Comparison of ENCODE assay signal across 10 cellular contexts in genomic region chr4:26719954-26720552, GRCh38.
DNase-seq lines count a peak whose midpoint lies in the region; ATAC-seq and TF ChIP-seq lines count a peak whose summit lies in the region.
"Had no signal": no experiment of that assay in that cellular context is flagged by ENCODE, and none has a peak within 500 bp of the region (broad histone marks: within the 10 kb centered on the region; RNA-seq: fewer than 3 reads in every experiment).

No MANE protein-coding gene starts in this region.

- H3K9me3 Mint-ChIP-seq in GM23338: no peaks in the 10 kb centered on the region
- H3K9me3 Mint-ChIP-seq in glutamatergic neuron (ENCODE audit: unreplicated experiment): peaks cover 5% of the 10 kb centered on the region
- H3K9me3 Mint-ChIP-seq: stimulated activated naive CD8-positive, alpha-beta T cell treated with anti-CD3 and anti-CD28 coated beads, Interleukin-15, Interleukin-2, amounts not matched to agents 100 ng/mL and 50 ng/mL, for 24 hours had no signal

- H3K79me2 ChIP-seq in GM23338 (replicated peaks; ENCODE audit: insufficient read depth): no peaks in the 10 kb centered on the region

- H3K4me2 ChIP-seq in GM23338: no peak overlapping the region

- CTCF ChIA-PET in AG04449 (lab: Yijun Ruan, JAX): interaction anchor here (0.7 to 8.4 kb wide), 27 partner anchors 9 to 390 kb away, joined by 3 to 147 read pairs (median 4); partner anchors contain the start of gene TBC1D19

- H3K27me3 Mint-ChIP-seq in GM23338 (ENCODE audit: insufficient read depth, low read depth, poor library complexity) (peaks cover 2% of the 10 kb centered on the region), glutamatergic neuron (ENCODE audit: unreplicated experiment) (no peaks in the 10 kb centered on the region)
- H3K27me3 Mint-ChIP-seq: stimulated activated naive CD8-positive, alpha-beta T cell treated with anti-CD3 and anti-CD28 coated beads, Interleukin-15, Interleukin-2, amounts not matched to agents 100 ng/mL and 50 ng/mL, for 24 hours had no signal

- H3K9me2 ChIP-seq in GM23338 (ENCODE audit: insufficient read depth): no peaks in the 10 kb centered on the region

- H3K4me1 ChIP-seq in GM23338 (ENCODE audit: insufficient read depth): no peaks in the 10 kb centered on the region
- H3K4me1 ChIP-seq: HAP-1 had no signal

- no peak for ATAC-seq in GM23338
- no peak for ATAC-seq in HG02623 (IDR thresholded peaks at IDR 0.05; ENCODE audit: unreplicated experiment)
- ATAC-seq in HG03565 (IDR thresholded peaks at IDR 0.05; ENCODE audit: unreplicated experiment): no peak

- no peak overlapping the region for H2AFZ ChIP-seq in GM23338

- H3F3A ChIP-seq in GM23338 (replicated peaks; ENCODE audit: low read depth): no peaks in the 10 kb centered on the region

- no peaks in the 10 kb centered on the region for H3K27me3 ChIP-seq in GM23338 (ENCODE audit: insufficient read depth)

- TF ChIP-seq CTCF in AG04449 (IDR thresholded peaks at IDR 0.05; ENCODE audit: insufficient read depth, low read length, missing control alignments) (peak; percentile 43), GM23338 (conservative IDR thresholded peaks at IDR 0.05; ENCODE audit: low read depth in 2 of 2) (peak in 1 of 2 experiments; percentile 78; a peak in 3 of 4 replicates), glutamatergic neuron (IDR thresholded peaks at IDR 0.05; ENCODE audit: partially characterized antibody, unreplicated experiment) (peak; percentile 45)

- H3K4me3 ChIP-seq in AG04449 (ENCODE audit: low read depth, low read length): no peak overlapping the region
- no peak overlapping the region for H3K4me3 ChIP-seq in GM23338
- H3K4me3 ChIP-seq: HAP-1 had no signal

- DNase-seq in AG04449 (ENCODE audit: low read depth, low spot score) (no peak), GM23338 (ENCODE audit: low spot score) (peak; percentile 49), SK-MEL-5 (ENCODE audit: low read depth, low spot score) (peak; percentile 40), glutamatergic neuron (no peak), cerebellar nuclear complex (lab: John Stamatoyannopoulos, UW) (no peak), UCSD-AML1 (lab: John Stamatoyannopoulos, UW; ENCODE audit: unreplicated experiment) (no peak)

- in situ Hi-C loops in SK-MEL-5 (cut with HindIII; ENCODE audit: low pct_unique_long_range_greater_than_20kb, low sequenced_read_pairs): no loop called here

- no peaks in the 10 kb centered on the region for H3K36me3 ChIP-seq in GM23338 (ENCODE audit: insufficient read depth)
- H3K36me3 ChIP-seq: HAP-1 had no signal

- H3K36me3 Mint-ChIP-seq in GM23338 (ENCODE audit: low read depth): no peaks in the 10 kb centered on the region
- peaks cover 4% of the 10 kb centered on the region for H3K36me3 Mint-ChIP-seq in glutamatergic neuron (ENCODE audit: unreplicated experiment)

- H3K27ac Mint-ChIP-seq in GM23338 (no peak overlapping the region), glutamatergic neuron (ENCODE audit: unreplicated experiment) (no peak overlapping the region)
- H3K27ac Mint-ChIP-seq: stimulated activated naive CD8-positive, alpha-beta T cell treated with anti-CD3 and anti-CD28 coated beads, Interleukin-15, Interleukin-2, amounts not matched to agents 100 ng/mL and 50 ng/mL, for 24 hours had no signal

- POLR2A ChIA-PET in AG04449 (lab: Yijun Ruan, JAX): no interaction called here

- no peaks in the 10 kb centered on the region for H3K4me1 Mint-ChIP-seq in GM23338
- no peaks in the 10 kb centered on the region for H3K4me1 Mint-ChIP-seq in glutamatergic neuron (ENCODE audit: low read depth, unreplicated experiment)

- H3K27ac ChIP-seq in GM23338 (ENCODE audit: low read depth): no peak overlapping the region

- H3K4me3 Mint-ChIP-seq in GM23338 (no peak overlapping the region), glutamatergic neuron (ENCODE audit: unreplicated experiment) (no peak overlapping the region)
- H3K4me3 Mint-ChIP-seq: stimulated activated naive CD8-positive, alpha-beta T cell treated with anti-CD3 and anti-CD28 coated beads, Interleukin-15, Interleukin-2, amounts not matched to agents 100 ng/mL and 50 ng/mL, for 24 hours had no signal

- H4K20me1 ChIP-seq in GM23338 (replicated peaks; ENCODE audit: insufficient read depth): no peaks in the 10 kb centered on the region

TF ChIP-seq in GM23338, 12 proteins besides CTCF, POLR2A, EP300 and RAD21:
- TF ChIP-seq STAT1 (IDR thresholded peaks at IDR 0.05; ENCODE audit: unreplicated experiment): no peak
- no peak for TF ChIP-seq POLR2AphosphoS5 (IDR thresholded peaks at IDR 0.05; ENCODE audit: low read depth)
- no peak for TF ChIP-seq ZNF331 (CRISPR knock-in tag; IDR thresholded peaks at IDR 0.05; ENCODE audit: low read depth)
- no peak for TF ChIP-seq CREB1 (CRISPR knock-in tag; IDR thresholded peaks at IDR 0.05; ENCODE audit: low read depth)
- TF ChIP-seq EZH2 (IDR thresholded peaks at IDR 0.05; ENCODE audit: low read depth, unreplicated experiment): no peak
- no peak for TF ChIP-seq ZNF114 (CRISPR knock-in tag; IDR thresholded peaks at IDR 0.05)
- TF ChIP-seq NANOG (IDR thresholded peaks at IDR 0.05; ENCODE audit: borderline replicate concordance): no peak
- TF ChIP-seq, protein P1, sequence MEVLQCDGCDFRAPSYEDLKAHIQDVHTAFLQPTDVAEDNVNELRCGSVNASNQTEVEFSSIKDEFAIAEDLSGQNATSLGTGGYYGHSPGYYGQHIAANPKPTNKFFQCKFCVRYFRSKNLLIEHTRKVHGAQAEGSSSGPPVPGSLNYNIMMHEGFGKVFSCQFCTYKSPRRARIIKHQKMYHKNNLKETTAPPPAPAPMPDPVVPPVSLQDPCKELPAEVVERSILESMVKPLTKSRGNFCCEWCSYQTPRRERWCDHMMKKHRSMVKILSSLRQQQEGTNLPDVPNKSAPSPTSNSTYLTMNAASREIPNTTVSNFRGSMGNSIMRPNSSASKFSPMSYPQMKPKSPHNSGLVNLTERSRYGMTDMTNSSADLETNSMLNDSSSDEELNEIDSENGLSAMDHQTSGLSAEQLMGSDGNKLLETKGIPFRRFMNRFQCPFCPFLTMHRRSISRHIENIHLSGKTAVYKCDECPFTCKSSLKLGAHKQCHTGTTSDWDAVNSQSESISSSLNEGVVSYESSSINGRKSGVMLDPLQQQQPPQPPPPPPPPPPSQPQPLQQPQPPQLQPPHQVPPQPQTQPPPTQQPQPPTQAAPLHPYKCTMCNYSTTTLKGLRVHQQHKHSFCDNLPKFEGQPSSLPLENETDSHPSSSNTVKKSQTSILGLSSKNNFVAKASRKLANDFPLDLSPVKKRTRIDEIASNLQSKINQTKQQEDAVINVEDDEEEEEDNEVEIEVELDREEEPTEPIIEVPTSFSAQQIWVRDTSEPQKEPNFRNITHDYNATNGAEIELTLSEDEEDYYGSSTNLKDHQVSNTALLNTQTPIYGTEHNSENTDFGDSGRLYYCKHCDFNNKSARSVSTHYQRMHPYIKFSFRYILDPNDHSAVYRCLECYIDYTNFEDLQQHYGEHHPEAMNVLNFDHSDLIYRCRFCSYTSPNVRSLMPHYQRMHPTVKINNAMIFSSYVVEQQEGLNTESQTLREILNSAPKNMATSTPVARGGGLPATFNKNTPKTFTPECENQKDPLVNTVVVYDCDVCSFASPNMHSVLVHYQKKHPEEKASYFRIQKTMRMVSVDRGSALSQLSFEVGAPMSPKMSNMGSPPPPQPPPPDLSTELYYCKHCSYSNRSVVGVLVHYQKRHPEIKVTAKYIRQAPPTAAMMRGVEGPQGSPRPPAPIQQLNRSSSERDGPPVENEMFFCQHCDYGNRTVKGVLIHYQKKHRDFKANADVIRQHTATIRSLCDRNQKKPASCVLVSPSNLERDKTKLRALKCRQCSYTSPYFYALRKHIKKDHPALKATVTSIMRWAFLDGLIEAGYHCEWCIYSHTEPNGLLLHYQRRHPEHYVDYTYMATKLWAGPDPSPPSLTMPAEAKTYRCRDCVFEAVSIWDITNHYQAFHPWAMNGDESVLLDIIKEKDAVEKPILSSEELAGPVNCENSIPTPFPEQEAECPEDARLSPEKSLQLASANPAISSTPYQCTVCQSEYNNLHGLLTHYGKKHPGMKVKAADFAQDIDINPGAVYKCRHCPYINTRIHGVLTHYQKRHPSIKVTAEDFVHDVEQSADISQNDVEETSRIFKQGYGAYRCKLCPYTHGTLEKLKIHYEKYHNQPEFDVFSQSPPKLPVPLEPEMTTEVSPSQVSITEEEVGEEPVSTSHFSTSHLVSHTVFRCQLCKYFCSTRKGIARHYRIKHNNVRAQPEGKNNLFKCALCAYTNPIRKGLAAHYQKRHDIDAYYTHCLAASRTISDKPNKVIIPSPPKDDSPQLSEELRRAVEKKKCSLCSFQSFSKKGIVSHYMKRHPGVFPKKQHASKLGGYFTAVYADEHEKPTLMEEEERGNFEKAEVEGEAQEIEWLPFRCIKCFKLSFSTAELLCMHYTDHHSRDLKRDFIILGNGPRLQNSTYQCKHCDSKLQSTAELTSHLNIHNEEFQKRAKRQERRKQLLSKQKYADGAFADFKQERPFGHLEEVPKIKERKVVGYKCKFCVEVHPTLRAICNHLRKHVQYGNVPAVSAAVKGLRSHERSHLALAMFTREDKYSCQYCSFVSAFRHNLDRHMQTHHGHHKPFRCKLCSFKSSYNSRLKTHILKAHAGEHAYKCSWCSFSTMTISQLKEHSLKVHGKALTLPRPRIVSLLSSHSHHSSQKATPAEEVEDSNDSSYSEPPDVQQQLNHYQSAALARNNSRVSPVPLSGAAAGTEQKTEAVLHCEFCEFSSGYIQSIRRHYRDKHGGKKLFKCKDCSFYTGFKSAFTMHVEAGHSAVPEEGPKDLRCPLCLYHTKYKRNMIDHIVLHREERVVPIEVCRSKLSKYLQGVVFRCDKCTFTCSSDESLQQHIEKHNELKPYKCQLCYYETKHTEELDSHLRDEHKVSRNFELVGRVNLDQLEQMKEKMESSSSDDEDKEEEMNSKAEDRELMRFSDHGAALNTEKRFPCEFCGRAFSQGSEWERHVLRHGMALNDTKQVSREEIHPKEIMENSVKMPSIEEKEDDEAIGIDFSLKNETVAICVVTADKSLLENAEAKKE (CRISPR knock-in tag; IDR thresholded peaks at IDR 0.05): no peak
- TF ChIP-seq JUNB (IDR thresholded peaks at IDR 0.05; ENCODE audit: unreplicated experiment): no peak

Comparison
In these comparisons a context has a peak if more than half of its experiments do, and no peak if none do; other contexts are left out.
1. DNase-seq: peak in GM23338 (single experiment) and SK-MEL-5 (single experiment); none in AG04449 (single experiment), glutamatergic neuron (single experiment), cerebellar nuclear complex (0 of 2) and UCSD-AML1 (single experiment).